In genomic region chr11:86523738-86524602, GRCh38 we compare ENCODE assay signal across 9 cellular contexts.
DNase-seq lines count a peak whose midpoint lies in the region; ATAC-seq lines count a peak whose summit lies in the region.
"Had no signal": no experiment of that assay in that cellular context is flagged by ENCODE, and none has a peak within 500 bp of the region (broad histone marks: within the 10 kb centered on the region; RNA-seq: fewer than 3 reads in every experiment).

No MANE protein-coding gene starts in this region.

- H3K4me1 ChIP-seq in right cardiac atrium (ENCODE audit: control insufficient read depth, insufficient read depth, low read length) (peaks cover 6% of the 10 kb centered on the region), subcutaneous abdominal adipose tissue (ENCODE audit: control insufficient read depth in 5 of 5, insufficient read depth in 5 of 5, low read length in 5 of 5) (peaks cover 0 to 22% (median 14%) of the 10 kb centered on the region in 5 donors)

- no peak overlapping the region for H3K4me3 ChIP-seq in right cardiac atrium (ENCODE audit: low read length)
- H3K4me3 ChIP-seq in subcutaneous abdominal adipose tissue (ENCODE audit: low read depth in 1 of 5, low read length in 5 of 5) = no peak overlapping the region

- H3K27me3 ChIP-seq in right cardiac atrium (ENCODE audit: control insufficient read depth, insufficient read depth) (no peaks in the 10 kb centered on the region), subcutaneous abdominal adipose tissue (ENCODE audit: control insufficient read depth in 5 of 5, insufficient read depth in 4 of 5, low read length in 5 of 5) (no peaks in the 10 kb centered on the region)

- H3K4me1 Mint-ChIP-seq in activated T-helper 17 cell treated with anti-CD3 and anti-CD28 coated beads, Interleukin-2, amount 50 U/mL, for 72 hours = peaks cover 4% of the 10 kb centered on the region

- peak; percentile 63 for ATAC-seq in activated T-helper 17 cell treated with anti-CD3 and anti-CD28 coated beads, Interleukin-2, amount 50 U/mL, for 72 hours (replicated peaks)
- ATAC-seq in right cardiac atrium (peak; percentile 62 to 81), HG02852 (IDR thresholded peaks at IDR 0.05; ENCODE audit: unreplicated experiment) (no peak), GM18907 (IDR thresholded peaks at IDR 0.05; ENCODE audit: unreplicated experiment) (no peak)

- H3K9me3 Mint-ChIP-seq in activated T-helper 17 cell treated with anti-CD3 and anti-CD28 coated beads, Interleukin-2, amount 50 U/mL, for 72 hours = peaks cover 16% of the 10 kb centered on the region

- no peaks in the 10 kb centered on the region for H3K9me3 ChIP-seq in right cardiac atrium (ENCODE audit: control insufficient read depth, low read length)
- no peaks in the 10 kb centered on the region for H3K9me3 ChIP-seq in subcutaneous abdominal adipose tissue (ENCODE audit: control insufficient read depth in 5 of 5, low read length in 5 of 5)

- no peaks in the 10 kb centered on the region for H3K36me3 ChIP-seq in subcutaneous abdominal adipose tissue (ENCODE audit: control insufficient read depth in 5 of 5, insufficient read depth in 5 of 5, low read length in 5 of 5)

- intact Hi-C loops in right cardiac atrium (cut with DNase I) = no loop called here

- H3K9ac ChIP-seq in subcutaneous abdominal adipose tissue (ENCODE audit: low read length in 5 of 5) = no peak overlapping the region

- H3K27ac Mint-ChIP-seq in activated T-helper 17 cell treated with anti-CD3 and anti-CD28 coated beads, Interleukin-2, amount 50 U/mL, for 72 hours = peak overlapping the region; percentile 16

- WGBS in right cardiac atrium = 39% methylated on average over 5 of the region's 5 CpGs

- H3K36me3 Mint-ChIP-seq in activated T-helper 17 cell treated with anti-CD3 and anti-CD28 coated beads, Interleukin-2, amount 50 U/mL, for 72 hours (ENCODE audit: low read depth) = no peaks in the 10 kb centered on the region

- peak overlapping the region; percentile 67 for H3K27ac ChIP-seq in right cardiac atrium (ENCODE audit: low read length)
- H3K27ac ChIP-seq in subcutaneous abdominal adipose tissue (ENCODE audit: low read depth, low read length) = peak overlapping the region; percentile 61
- H3K27ac ChIP-seq: C4-2B had no signal

- DNase-seq in SIG-M5 treated with dmso at 0.1 percent for 504 hours (lab: John Stamatoyannopoulos, UW; ENCODE audit: unreplicated experiment) = peak; percentile 55
- DNase-seq in SIG-M5 (lab: John Stamatoyannopoulos, UW) = no peak
- no peak for DNase-seq in right cardiac atrium
- DNase-seq in T-helper 9 cell = no peak

- peaks cover 4% of the 10 kb centered on the region for H3K27me3 Mint-ChIP-seq in activated T-helper 17 cell treated with anti-CD3 and anti-CD28 coated beads, Interleukin-2, amount 50 U/mL, for 72 hours

- no peak overlapping the region for H3K4me3 Mint-ChIP-seq in activated T-helper 17 cell treated with anti-CD3 and anti-CD28 coated beads, Interleukin-2, amount 50 U/mL, for 72 hours

Comparison
In these comparisons a context has a peak if more than half of its experiments do, and no peak if none do; other contexts are left out.
1. ATAC-seq: peak in activated T-helper 17 cell treated with anti-CD3 and anti-CD28 coated beads, Interleukin-2, amount 50 U/mL, for 72 hours (single experiment) and right cardiac atrium (2 of 2); none in HG02852 (single experiment) and GM18907 (single experiment).